1 cellular context compared by ENCODE assay signal in the genomic region with DNA sequence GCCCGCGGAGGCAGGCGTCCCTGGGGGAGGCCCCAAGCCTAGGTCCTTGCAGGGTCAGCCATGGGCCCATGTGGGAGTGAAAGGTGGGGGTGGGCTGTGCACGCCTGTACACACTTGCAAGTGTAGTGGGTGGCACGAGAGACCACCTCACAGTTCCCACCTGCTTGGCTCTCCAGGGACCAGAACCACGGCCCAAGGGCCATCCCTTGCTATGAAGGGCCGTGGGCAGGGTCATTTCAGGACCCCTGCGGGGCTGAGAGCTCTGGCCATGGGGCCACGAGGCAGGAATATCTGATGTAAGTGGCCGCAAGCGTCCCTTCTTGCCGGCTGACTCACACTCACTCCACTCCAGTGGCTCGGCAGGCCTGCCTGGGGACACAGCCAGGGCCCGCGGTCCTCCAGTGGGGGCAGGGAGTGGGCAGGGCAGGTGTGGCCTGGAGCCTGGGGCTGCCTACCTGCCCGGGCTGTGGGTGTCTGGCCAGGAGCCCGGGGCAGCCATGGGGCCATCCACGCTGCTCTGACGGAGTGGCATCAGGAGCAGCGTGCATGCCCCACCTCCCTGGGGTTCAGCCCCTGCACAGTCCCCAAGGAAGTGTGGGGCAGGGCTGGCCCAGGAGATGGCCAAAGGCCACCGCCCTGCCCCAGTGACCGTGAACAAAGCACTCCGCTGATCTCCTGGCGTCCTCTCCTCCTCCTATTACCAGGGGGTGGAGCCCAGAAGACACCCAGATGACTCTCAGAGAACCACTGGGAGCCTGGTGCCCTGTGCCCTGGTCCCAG.
TF ChIP-seq lines count a peak whose summit lies in the region.

No MANE protein-coding gene starts in this region.

TF ChIP-seq in K562, 482 proteins besides CTCF, POLR2A, EP300 and RAD21 (continued from another document and continues in another):
- TF ChIP-seq, protein P1, sequence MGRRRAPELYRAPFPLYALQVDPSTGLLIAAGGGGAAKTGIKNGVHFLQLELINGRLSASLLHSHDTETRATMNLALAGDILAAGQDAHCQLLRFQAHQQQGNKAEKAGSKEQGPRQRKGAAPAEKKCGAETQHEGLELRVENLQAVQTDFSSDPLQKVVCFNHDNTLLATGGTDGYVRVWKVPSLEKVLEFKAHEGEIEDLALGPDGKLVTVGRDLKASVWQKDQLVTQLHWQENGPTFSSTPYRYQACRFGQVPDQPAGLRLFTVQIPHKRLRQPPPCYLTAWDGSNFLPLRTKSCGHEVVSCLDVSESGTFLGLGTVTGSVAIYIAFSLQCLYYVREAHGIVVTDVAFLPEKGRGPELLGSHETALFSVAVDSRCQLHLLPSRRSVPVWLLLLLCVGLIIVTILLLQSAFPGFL (CRISPR knock-in tag; IDR thresholded peaks at IDR 0.05), result no peak
- TF ChIP-seq, protein P2, sequence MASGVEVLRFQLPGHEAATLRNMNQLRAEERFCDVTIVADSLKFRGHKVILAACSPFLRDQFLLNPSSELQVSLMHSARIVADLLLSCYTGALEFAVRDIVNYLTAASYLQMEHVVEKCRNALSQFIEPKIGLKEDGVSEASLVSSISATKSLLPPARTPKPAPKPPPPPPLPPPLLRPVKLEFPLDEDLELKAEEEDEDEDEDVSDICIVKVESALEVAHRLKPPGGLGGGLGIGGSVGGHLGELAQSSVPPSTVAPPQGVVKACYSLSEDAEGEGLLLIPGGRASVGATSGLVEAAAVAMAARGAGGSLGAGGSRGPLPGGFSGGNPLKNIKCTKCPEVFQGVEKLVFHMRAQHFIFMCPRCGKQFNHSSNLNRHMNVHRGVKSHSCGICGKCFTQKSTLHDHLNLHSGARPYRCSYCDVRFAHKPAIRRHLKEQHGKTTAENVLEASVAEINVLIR (CRISPR knock-in tag; IDR thresholded peaks at IDR 0.05), result no peak; the same call in none of the 2 replicates
- peak; percentile 96 for TF ChIP-seq ZNF644 (tag; IDR thresholded peaks at IDR 0.05; ENCODE audit: low read depth)
- TF ChIP-seq SRSF3 (IDR thresholded peaks at IDR 0.05; ENCODE audit: insufficient read depth, low read length), result no peak
- no peak for TF ChIP-seq ZZZ3 (IDR thresholded peaks at IDR 0.05)
- TF ChIP-seq MEF2D (tag; conservative IDR thresholded peaks at IDR 0.05; ENCODE audit: low read depth), result peak; percentile 84
- TF ChIP-seq NCOA2 (IDR thresholded peaks at IDR 0.05; ENCODE audit: partially characterized antibody in 2 of 2), result no peak
- TF ChIP-seq U2AF1 (optimal IDR thresholded peaks at IDR 0.05; ENCODE audit: low read depth, low read length), result no peak
- TF ChIP-seq, protein P3, sequence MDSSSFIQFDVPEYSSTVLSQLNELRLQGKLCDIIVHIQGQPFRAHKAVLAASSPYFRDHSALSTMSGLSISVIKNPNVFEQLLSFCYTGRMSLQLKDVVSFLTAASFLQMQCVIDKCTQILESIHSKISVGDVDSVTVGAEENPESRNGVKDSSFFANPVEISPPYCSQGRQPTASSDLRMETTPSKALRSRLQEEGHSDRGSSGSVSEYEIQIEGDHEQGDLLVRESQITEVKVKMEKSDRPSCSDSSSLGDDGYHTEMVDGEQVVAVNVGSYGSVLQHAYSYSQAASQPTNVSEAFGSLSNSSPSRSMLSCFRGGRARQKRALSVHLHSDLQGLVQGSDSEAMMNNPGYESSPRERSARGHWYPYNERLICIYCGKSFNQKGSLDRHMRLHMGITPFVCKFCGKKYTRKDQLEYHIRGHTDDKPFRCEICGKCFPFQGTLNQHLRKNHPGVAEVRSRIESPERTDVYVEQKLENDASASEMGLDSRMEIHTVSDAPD (CRISPR knock-in tag; IDR thresholded peaks at IDR 0.05), result peak; percentile 10; the same call in 1 of the 2 replicates
- TF ChIP-seq PCBP2 (IDR thresholded peaks at IDR 0.05; ENCODE audit: low read depth, low read length, poor library complexity, severe bottlenecking), result no peak
- no peak; the same call in 1 of the 2 replicates for TF ChIP-seq NFXL1 (CRISPR knock-in tag; IDR thresholded peaks at IDR 0.05)
- TF ChIP-seq HDAC3 (IDR thresholded peaks at IDR 0.05; ENCODE audit: borderline replicate concordance, partially characterized antibody), result no peak
- TF ChIP-seq BCOR (IDR thresholded peaks at IDR 0.05), result no peak
- TF ChIP-seq SMARCA4 (IDR thresholded peaks at IDR 0.05), result peak; percentile 80; the same call in 1 of the 2 replicates
- TF ChIP-seq SMARCB1 (IDR thresholded peaks at IDR 0.05; ENCODE audit: insufficient read length, low read depth), result no peak
- no peak for TF ChIP-seq NR2C2 (CRISPR knock-in tag; IDR thresholded peaks at IDR 0.05)
- peak; percentile 89 for TF ChIP-seq NR2C2 (tag; IDR thresholded peaks at IDR 0.05)
- peak; percentile 99 for TF ChIP-seq NFRKB (IDR thresholded peaks at IDR 0.05; ENCODE audit: low read depth)
- TF ChIP-seq POLR2G (IDR thresholded peaks at IDR 0.05; ENCODE audit: low read depth, low read length), result peak; percentile 99
- no peak for TF ChIP-seq ZNF695 (CRISPR knock-in tag; IDR thresholded peaks at IDR 0.05)
- TF ChIP-seq TAF9B (IDR thresholded peaks at IDR 0.05; ENCODE audit: partially characterized antibody), result peak; percentile 73
- no peak for TF ChIP-seq ZNF316 (IDR thresholded peaks at IDR 0.05)
- no peak for TF ChIP-seq FOXJ3 (CRISPR knock-in tag; IDR thresholded peaks at IDR 0.05)
- TF ChIP-seq CBFB (CRISPR knock-in tag; IDR thresholded peaks at IDR 0.05), result peak; percentile 91
- TF ChIP-seq NR4A1 (CRISPR knock-in tag; IDR thresholded peaks at IDR 0.05), result peak; percentile 4; the same call in 1 of the 2 replicates
- TF ChIP-seq NR4A1 (tag; IDR thresholded peaks at IDR 0.05), result peak; percentile 94
- peak; percentile 71; the same call in 1 of the 2 replicates for TF ChIP-seq SUPT5H (IDR thresholded peaks at IDR 0.05)
- TF ChIP-seq NELFE (IDR thresholded peaks at IDR 0.05; ENCODE audit: insufficient read depth, insufficient read length), result no peak
- TF ChIP-seq, protein P4, sequence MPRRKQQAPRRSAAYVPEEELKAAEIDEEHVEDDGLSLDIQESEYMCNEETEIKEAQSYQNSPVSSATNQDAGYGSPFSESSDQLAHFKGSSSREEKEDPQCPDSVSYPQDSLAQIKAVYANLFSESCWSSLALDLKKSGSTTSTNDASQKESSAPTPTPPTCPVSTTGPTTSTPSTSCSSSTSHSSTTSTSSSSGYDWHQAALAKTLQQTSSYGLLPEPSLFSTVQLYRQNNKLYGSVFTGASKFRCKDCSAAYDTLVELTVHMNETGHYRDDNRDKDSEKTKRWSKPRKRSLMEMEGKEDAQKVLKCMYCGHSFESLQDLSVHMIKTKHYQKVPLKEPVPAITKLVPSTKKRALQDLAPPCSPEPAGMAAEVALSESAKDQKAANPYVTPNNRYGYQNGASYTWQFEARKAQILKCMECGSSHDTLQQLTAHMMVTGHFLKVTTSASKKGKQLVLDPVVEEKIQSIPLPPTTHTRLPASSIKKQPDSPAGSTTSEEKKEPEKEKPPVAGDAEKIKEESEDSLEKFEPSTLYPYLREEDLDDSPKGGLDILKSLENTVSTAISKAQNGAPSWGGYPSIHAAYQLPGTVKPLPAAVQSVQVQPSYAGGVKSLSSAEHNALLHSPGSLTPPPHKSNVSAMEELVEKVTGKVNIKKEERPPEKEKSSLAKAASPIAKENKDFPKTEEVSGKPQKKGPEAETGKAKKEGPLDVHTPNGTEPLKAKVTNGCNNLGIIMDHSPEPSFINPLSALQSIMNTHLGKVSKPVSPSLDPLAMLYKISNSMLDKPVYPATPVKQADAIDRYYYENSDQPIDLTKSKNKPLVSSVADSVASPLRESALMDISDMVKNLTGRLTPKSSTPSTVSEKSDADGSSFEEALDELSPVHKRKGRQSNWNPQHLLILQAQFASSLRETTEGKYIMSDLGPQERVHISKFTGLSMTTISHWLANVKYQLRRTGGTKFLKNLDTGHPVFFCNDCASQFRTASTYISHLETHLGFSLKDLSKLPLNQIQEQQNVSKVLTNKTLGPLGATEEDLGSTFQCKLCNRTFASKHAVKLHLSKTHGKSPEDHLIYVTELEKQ (CRISPR knock-in tag; IDR thresholded peaks at IDR 0.05), result peak; percentile 54
- peak; percentile 25 for TF ChIP-seq PML (IDR thresholded peaks at IDR 0.05; ENCODE audit: low read length)
- TF ChIP-seq ZNF408 (CRISPR knock-in tag; IDR thresholded peaks at IDR 0.05; ENCODE audit: low read depth), result no peak
- no peak for TF ChIP-seq HLTF (IDR thresholded peaks at IDR 0.05)
- 0 out of 2 replicates have a peak, but pooled peaks have one; percentile 45 for TF ChIP-seq ZNF764 (CRISPR knock-in tag; IDR thresholded peaks at IDR 0.05; ENCODE audit: low read depth)
- TF ChIP-seq THRAP3 (IDR thresholded peaks at IDR 0.05; ENCODE audit: borderline replicate concordance), result no peak
- TF ChIP-seq SNIP1 (IDR thresholded peaks at IDR 0.05; ENCODE audit: low read depth), result no peak
- TF ChIP-seq, protein P5, sequence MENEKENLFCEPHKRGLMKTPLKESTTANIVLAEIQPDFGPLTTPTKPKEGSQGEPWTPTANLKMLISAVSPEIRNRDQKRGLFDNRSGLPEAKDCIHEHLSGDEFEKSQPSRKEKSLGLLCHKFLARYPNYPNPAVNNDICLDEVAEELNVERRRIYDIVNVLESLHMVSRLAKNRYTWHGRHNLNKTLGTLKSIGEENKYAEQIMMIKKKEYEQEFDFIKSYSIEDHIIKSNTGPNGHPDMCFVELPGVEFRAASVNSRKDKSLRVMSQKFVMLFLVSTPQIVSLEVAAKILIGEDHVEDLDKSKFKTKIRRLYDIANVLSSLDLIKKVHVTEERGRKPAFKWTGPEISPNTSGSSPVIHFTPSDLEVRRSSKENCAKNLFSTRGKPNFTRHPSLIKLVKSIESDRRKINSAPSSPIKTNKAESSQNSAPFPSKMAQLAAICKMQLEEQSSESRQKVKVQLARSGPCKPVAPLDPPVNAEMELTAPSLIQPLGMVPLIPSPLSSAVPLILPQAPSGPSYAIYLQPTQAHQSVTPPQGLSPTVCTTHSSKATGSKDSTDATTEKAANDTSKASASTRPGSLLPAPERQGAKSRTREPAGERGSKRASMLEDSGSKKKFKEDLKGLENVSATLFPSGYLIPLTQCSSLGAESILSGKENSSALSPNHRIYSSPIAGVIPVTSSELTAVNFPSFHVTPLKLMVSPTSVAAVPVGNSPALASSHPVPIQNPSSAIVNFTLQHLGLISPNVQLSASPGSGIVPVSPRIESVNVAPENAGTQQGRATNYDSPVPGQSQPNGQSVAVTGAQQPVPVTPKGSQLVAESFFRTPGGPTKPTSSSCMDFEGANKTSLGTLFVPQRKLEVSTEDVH (IDR thresholded peaks at IDR 0.05; ENCODE audit: low read depth, partially characterized antibody), result no peak
- TF ChIP-seq HNRNPUL1 (IDR thresholded peaks at IDR 0.05; ENCODE audit: low read length), result no peak
- TF ChIP-seq FOXM1 (IDR thresholded peaks at IDR 0.05; ENCODE audit: low read depth), result no peak
- peak; percentile 81; the same call in 1 of the 2 replicates for TF ChIP-seq FOXM1 (CRISPR knock-in tag; IDR thresholded peaks at IDR 0.05; ENCODE audit: low read depth)
- TF ChIP-seq POLR3G (IDR thresholded peaks at IDR 0.05; ENCODE audit: extremely low read depth, insufficient read length, insufficient replicate concordance), result no peak
- TF ChIP-seq, protein P6, sequence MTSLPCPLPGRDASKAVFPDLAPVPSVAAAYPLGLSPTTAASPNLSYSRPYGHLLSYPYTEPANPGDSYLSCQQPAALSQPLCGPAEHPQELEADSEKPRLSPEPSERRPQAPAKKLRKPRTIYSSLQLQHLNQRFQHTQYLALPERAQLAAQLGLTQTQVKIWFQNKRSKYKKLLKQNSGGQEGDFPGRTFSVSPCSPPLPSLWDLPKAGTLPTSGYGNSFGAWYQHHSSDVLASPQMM (CRISPR knock-in tag; IDR thresholded peaks at IDR 0.05), result no peak
- TF ChIP-seq MEF2A (IDR thresholded peaks at IDR 0.05; ENCODE audit: control insufficient read depth, low read depth, low read length), result 0 out of 2 replicates have a peak, but pooled peaks have one; percentile 20
- TF ChIP-seq, protein P7, sequence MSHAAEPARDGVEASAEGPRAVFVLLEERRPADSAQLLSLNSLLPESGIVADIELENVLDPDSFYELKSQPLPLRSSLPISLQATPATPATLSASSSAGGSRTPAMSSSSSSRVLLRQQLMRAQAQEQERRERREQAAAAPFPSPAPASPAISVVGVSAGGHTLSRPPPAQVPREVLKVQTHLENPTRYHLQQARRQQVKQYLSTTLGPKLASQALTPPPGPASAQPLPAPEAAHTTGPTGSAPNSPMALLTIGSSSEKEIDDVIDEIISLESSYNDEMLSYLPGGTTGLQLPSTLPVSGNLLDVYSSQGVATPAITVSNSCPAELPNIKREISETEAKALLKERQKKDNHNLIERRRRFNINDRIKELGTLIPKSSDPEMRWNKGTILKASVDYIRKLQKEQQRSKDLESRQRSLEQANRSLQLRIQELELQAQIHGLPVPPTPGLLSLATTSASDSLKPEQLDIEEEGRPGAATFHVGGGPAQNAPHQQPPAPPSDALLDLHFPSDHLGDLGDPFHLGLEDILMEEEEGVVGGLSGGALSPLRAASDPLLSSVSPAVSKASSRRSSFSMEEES (CRISPR knock-in tag; IDR thresholded peaks at IDR 0.05), result no peak
- TF ChIP-seq ZC3H8 (IDR thresholded peaks at IDR 0.05), result no peak
- peak; percentile 60; the same call in 1 of the 2 replicates for TF ChIP-seq ELF2 (CRISPR knock-in tag; IDR thresholded peaks at IDR 0.05)
- TF ChIP-seq, protein P8, sequence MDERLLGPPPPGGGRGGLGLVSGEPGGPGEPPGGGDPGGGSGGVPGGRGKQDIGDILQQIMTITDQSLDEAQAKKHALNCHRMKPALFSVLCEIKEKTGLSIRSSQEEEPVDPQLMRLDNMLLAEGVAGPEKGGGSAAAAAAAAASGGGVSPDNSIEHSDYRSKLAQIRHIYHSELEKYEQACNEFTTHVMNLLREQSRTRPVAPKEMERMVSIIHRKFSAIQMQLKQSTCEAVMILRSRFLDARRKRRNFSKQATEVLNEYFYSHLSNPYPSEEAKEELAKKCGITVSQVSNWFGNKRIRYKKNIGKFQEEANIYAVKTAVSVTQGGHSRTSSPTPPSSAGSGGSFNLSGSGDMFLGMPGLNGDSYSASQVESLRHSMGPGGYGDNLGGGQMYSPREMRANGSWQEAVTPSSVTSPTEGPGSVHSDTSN (CRISPR knock-in tag; IDR thresholded peaks at IDR 0.05; ENCODE audit: low read depth), result no peak
- TF ChIP-seq, protein P8 (tag; conservative IDR thresholded peaks at IDR 0.05; ENCODE audit: low read depth), result no peak
- peak; percentile 43 for TF ChIP-seq ZC3H4 (CRISPR knock-in tag; IDR thresholded peaks at IDR 0.05; ENCODE audit: borderline replicate concordance)
- no peak for TF ChIP-seq NFE2L1 (tag; IDR thresholded peaks at IDR 0.05; ENCODE audit: borderline replicate concordance, low read depth)
- TF ChIP-seq BRCA1 (IDR thresholded peaks at IDR 0.05), result no peak
- 0 out of 2 replicates have a peak, but pooled peaks have one; percentile 48 for TF ChIP-seq BRCA1 (CRISPR knock-in tag; IDR thresholded peaks at IDR 0.05)
